In genomic region chr11:119307974-119308373, GRCh38 we compare ENCODE assay signal across 1 cellular context.
TF ChIP-seq lines count a peak whose summit lies in the region.

No MANE protein-coding gene starts in this region.

TF ChIP-seq in K562, 482 proteins besides CTCF, POLR2A, EP300 and RAD21:
- TF ChIP-seq USF1 (CRISPR knock-in tag; IDR thresholded peaks at IDR 0.05) = no peak
- TF ChIP-seq ZNF431 (CRISPR knock-in tag; IDR thresholded peaks at IDR 0.05) = no peak
- TF ChIP-seq SUPT5H (IDR thresholded peaks at IDR 0.05) = peak; percentile 49; the same call in 1 of the 2 replicates
- peak; percentile 82 for TF ChIP-seq ZBTB40 (IDR thresholded peaks at IDR 0.05)
- peak; percentile 54; the same call in 1 of the 2 replicates for TF ChIP-seq ZBTB40 (CRISPR knock-in tag; IDR thresholded peaks at IDR 0.05)
